ENCODE assay signal across 30 cellular contexts in genomic region chr7:137946015-137946414, GRCh38. TPM values are rescaled to one million over a fixed set of nuclear protein-coding genes. Genes with fewer than 3 reads are reported as not detected.
DNase-seq lines count a peak whose midpoint lies in the region; ATAC-seq and TF ChIP-seq lines count a peak whose summit lies in the region.
"Had no signal": no experiment of that assay in that cellular context is flagged by ENCODE, and none has a peak within 500 bp of the region (broad histone marks: within the 10 kb centered on the region; RNA-seq: fewer than 3 reads in every experiment).

No MANE protein-coding gene starts in this region.

- DNase-seq in NCI-H1417 (lab: John Stamatoyannopoulos, UW): peak in 2 of 3 experiments; percentile 25 to 58
- DNase-seq in NCI-H1417 treated with DMSO at 0.1 percent for 48 hours (lab: John Stamatoyannopoulos, UW): no peak
- peak; percentile 83 for DNase-seq in NCI-H82 (lab: John Stamatoyannopoulos, UW)
- peak; percentile 33 for DNase-seq in glutamatergic neuron
- DNase-seq in thyroid gland: no peak
- DNase-seq in kidney tubule cell (ENCODE audit: low spot score): no peak
- DNase-seq in NCI-H2107 treated with DMSO at 0.1 percent for 48 hours (lab: John Stamatoyannopoulos, UW; ENCODE audit: unreplicated experiment): no peak
- DNase-seq: activated CD4-positive, alpha-beta memory T cell treated with anti-CD3 and anti-CD28 coated beads, Interleukin-2, amount 10 ng/mL, durations not matched to agents 7 days and 5 days; activated CD4-positive, CD25-positive, alpha-beta regulatory T cell treated with anti-CD3 and anti-CD28 coated beads, Interleukin-2, amount 50 U/mL, for 72 hours; activated CD8-positive, alpha-beta memory T cell treated with anti-CD3 and anti-CD28 coated beads, Interleukin-2, amount 50 U/mL, for 48 hours; colonic mucosa; DMS153; effector memory CD4-positive, alpha-beta T cell; erythroblast; GOT3; kidney; lower lobe of right lung; NCI-H1105; NCI-H2081 treated with DMSO at 0.1 percent for 48 hours; NCI-H510A treated with DMSO at 0.1 percent for 48 hours; right cardiac atrium; stimulated activated CD4-positive, alpha-beta T cell treated with anti-CD3 and anti-CD28 coated beads, Interleukin-2, amount 100 ng/mL, for 48 hours; substantia nigra; T-helper 1 cell had no signal

- H3K9me3 ChIP-seq in thyroid gland: no peaks in the 10 kb centered on the region
- H3K9me3 ChIP-seq: colonic mucosa, lower lobe of right lung, SJSA1 had no signal

- H3K4me3 ChIP-seq in thyroid gland (replicated peaks in 1 of 3): no peak overlapping the region
- H3K4me3 ChIP-seq: colonic mucosa, lower lobe of right lung, SJSA1 had no signal

- WGBS in thyroid gland, 2 donors: 88 to 89% methylated on average over 3 of the region's 3 CpGs

- no peaks in the 10 kb centered on the region for H3K27me3 ChIP-seq in thyroid gland
- H3K27me3 ChIP-seq: colonic mucosa, SJSA1 had no signal

- no peak for ATAC-seq in GM21717 (IDR thresholded peaks at IDR 0.05; ENCODE audit: unreplicated experiment)
- ATAC-seq: activated naive CD4-positive, alpha-beta T cell treated with anti-CD3 and anti-CD28 coated beads, Interleukin-2, amount 50 U/mL, for 72 hours; activated T-helper 17 cell treated with anti-CD3 and anti-CD28 coated beads, Interleukin-2, amount 50 U/mL, for 72 hours; lower lobe of right lung; right cardiac atrium had no signal

- no peaks in the 10 kb centered on the region for H3K36me3 ChIP-seq in thyroid gland
- H3K36me3 ChIP-seq: colonic mucosa, lower lobe of right lung had no signal

- H3K27ac Mint-ChIP-seq in glutamatergic neuron (ENCODE audit: unreplicated experiment): peak overlapping the region; percentile 97
- H3K27ac Mint-ChIP-seq: activated CD4-positive, alpha-beta memory T cell treated with anti-CD3 and anti-CD28 coated beads, Interleukin-2, amount 10 ng/mL, durations not matched to agents 7 days and 5 days; activated naive CD4-positive, alpha-beta T cell treated with anti-CD3 and anti-CD28 coated beads, Interleukin-2, amount 50 U/mL, for 72 hours; activated T-helper 17 cell treated with anti-CD3 and anti-CD28 coated beads, Interleukin-2, amount 50 U/mL, for 72 hours; CD14-positive monocyte had no signal

- TF ChIP-seq CTCF in glutamatergic neuron (IDR thresholded peaks at IDR 0.05; ENCODE audit: partially characterized antibody, unreplicated experiment) (no peak), thyroid gland (IDR thresholded peaks at IDR 0.05) (no peak)

- peaks cover 55 to 68% of the 10 kb centered on the region in 2 donors for H3K4me1 ChIP-seq in thyroid gland

- no peaks in the 10 kb centered on the region for H3K36me3 Mint-ChIP-seq in glutamatergic neuron (ENCODE audit: unreplicated experiment)

- H3K4me1 Mint-ChIP-seq in glutamatergic neuron (ENCODE audit: low read depth, unreplicated experiment): peaks cover 53% of the 10 kb centered on the region

- H3K4me3 Mint-ChIP-seq in glutamatergic neuron (ENCODE audit: unreplicated experiment): peak overlapping the region; percentile 80
- H3K4me3 Mint-ChIP-seq: activated CD4-positive, alpha-beta memory T cell treated with anti-CD3 and anti-CD28 coated beads, Interleukin-2, amount 10 ng/mL, durations not matched to agents 7 days and 5 days; activated T-helper 17 cell treated with anti-CD3 and anti-CD28 coated beads, Interleukin-2, amount 50 U/mL, for 72 hours; CD14-positive monocyte had no signal

- peaks cover 2% of the 10 kb centered on the region for H3K27me3 Mint-ChIP-seq in glutamatergic neuron (ENCODE audit: unreplicated experiment)
- H3K27me3 Mint-ChIP-seq: activated CD4-positive, alpha-beta memory T cell treated with anti-CD3 and anti-CD28 coated beads, Interleukin-2, amount 10 ng/mL, durations not matched to agents 7 days and 5 days; activated T-helper 17 cell treated with anti-CD3 and anti-CD28 coated beads, Interleukin-2, amount 50 U/mL, for 72 hours had no signal

- intact Hi-C loops in thyroid gland (cut with DNase I): no loop called here

- H3K27ac ChIP-seq in thyroid gland: peak overlapping the region in 2 of 3 donors; percentile 36 to 60
- H3K27ac ChIP-seq: 22Rv1, colonic mucosa, lower lobe of right lung, SJSA1 had no signal

- peaks cover 9% of the 10 kb centered on the region for H3K9me3 Mint-ChIP-seq in glutamatergic neuron (ENCODE audit: unreplicated experiment)
- H3K9me3 Mint-ChIP-seq: activated naive CD4-positive, alpha-beta T cell treated with anti-CD3 and anti-CD28 coated beads, Interleukin-2, amount 50 U/mL, for 72 hours; activated T-helper 17 cell treated with anti-CD3 and anti-CD28 coated beads, Interleukin-2, amount 50 U/mL, for 72 hours; CD14-positive monocyte had no signal

- no peak for TF ChIP-seq POLR2A in thyroid gland (IDR thresholded peaks at IDR 0.05)

RNA-seq across cellular contexts. Expression of gene CREB3L2, which starts 55.9 kb away (rescaled TPM):
- total RNA-seq in glutamatergic neuron (ENCODE audit: unreplicated experiment): 45.4 TPM
- 100 to 1,000 TPM in 2 of 4 donors, 10 to 100 TPM in 2; 86.1 to 143 (median 103) TPM for total RNA-seq in thyroid gland

Comparison
In these comparisons a context has a peak if more than half of its experiments do, and no peak if none do; other contexts are left out.
1. DNase-seq: peak in NCI-H1417 (2 of 3), NCI-H82 (single experiment) and glutamatergic neuron (single experiment); none in NCI-H1417 treated with DMSO at 0.1 percent for 48 hours (single experiment), thyroid gland (0 of 2), kidney tubule cell (single experiment) and NCI-H2107 treated with DMSO at 0.1 percent for 48 hours (single experiment).